In the genomic region with DNA sequence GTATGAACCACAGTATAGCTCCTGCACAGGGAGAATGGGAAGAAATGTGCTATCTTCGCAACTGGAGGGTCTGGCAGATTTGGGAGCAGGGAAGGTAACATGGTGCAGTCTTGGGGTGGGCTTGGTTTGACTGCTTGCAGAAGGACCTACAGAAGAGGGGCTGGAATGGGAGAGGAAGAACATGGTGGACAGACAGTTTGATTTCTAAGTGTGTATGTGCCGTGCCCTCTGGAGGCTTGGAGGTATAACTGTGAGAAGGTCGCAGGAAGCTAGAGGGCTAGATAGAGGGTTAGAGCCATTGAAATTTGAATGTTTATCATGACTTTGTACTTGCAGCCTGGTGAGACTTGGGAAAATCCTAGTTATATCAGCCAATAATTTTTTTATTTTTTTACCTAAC, we compare ENCODE assay signal across 23 cellular contexts.
"Had no signal": no experiment of that assay in that cellular context is flagged by ENCODE, and none has a peak within 500 bp of the region (broad histone marks: within the 10 kb centered on the region; RNA-seq: fewer than 3 reads in every experiment).

No MANE protein-coding gene starts in this region.

- H3K27ac ChIP-seq: adrenal gland, ascending aorta, foreskin keratinocyte, sigmoid colon, uterus had no signal

- H3K36me3 ChIP-seq: adrenal gland, ascending aorta, sigmoid colon, uterus had no signal

- DNase-seq: activated B cell treated with CpG ODN at 0.5 μM for 24 hours; activated CD4-positive, alpha-beta T cell treated with anti-CD3 and anti-CD28 coated beads for 36 hours; activated CD4-positive, alpha-beta T cell treated with anti-CD3 and anti-CD28 coated beads, Interleukin-2, amount 50 U/mL, for 4 hours; activated CD8-positive, alpha-beta memory T cell treated with anti-CD3 and anti-CD28 coated beads, Interleukin-2, amount 50 U/mL, for 48 hours; activated naive CD4-positive, alpha-beta T cell; activated T-cell treated with anti-CD3 and anti-CD28 coated beads, Interleukin-2, amount 50 U/mL, for 4 hours; adrenal gland; effector memory CD4-positive, alpha-beta T cell; hippocampal formation; left cardiac atrium; occipital lobe; posterior cingulate gyrus; sigmoid colon; stimulated activated CD4-positive, alpha-beta T cell treated with anti-CD3 and anti-CD28 coated beads, Interleukin-2, amount 100 ng/mL, for 48 hours; stimulated activated CD8-positive, alpha-beta memory T cell treated with anti-CD3 and anti-CD28 coated beads, Interleukin-4, amount 100 ng/mL, for 48 hours; stimulated activated naive B cell treated with anti-CD40 and anti-IgM and Interleukin-4, amounts not matched to agents 10 μg/mL and 1 μg/mL and 100 μg/mL, for 72 hours; T1000; trophoblast cell; uterus had no signal

- ATAC-seq: activated CD4-positive, alpha-beta T cell treated with anti-CD3 and anti-CD28 coated beads for 36 hours; activated T-cell treated with anti-CD3 and anti-CD28 coated beads, Interleukin-2, amount 50 U/mL, for 4 hours; left cardiac atrium; stimulated activated naive B cell treated with anti-CD40 and anti-IgM and Interleukin-4, amounts not matched to agents 10 μg/mL and 1 μg/mL and 100 μg/mL, for 72 hours had no signal

- FAIRE-seq: colon, islet of Langerhans had no signal

- H3K9me3 ChIP-seq: adrenal gland, ascending aorta, sigmoid colon, uterus had no signal

- H3K4me3 ChIP-seq: adrenal gland, ascending aorta, sigmoid colon, uterus had no signal

- H3K4me1 ChIP-seq: adrenal gland, ascending aorta, foreskin keratinocyte, sigmoid colon, uterus had no signal

- H3K27me3 ChIP-seq: adrenal gland, ascending aorta, foreskin keratinocyte, sigmoid colon, uterus had no signal
